18 cellular contexts compared by ENCODE assay signal in genomic region chr9:134307674-134308638, GRCh38. TPM values are rescaled to one million over a fixed set of nuclear protein-coding genes. Genes with fewer than 3 reads are reported as not detected.
A peak's percentile ranks its signal among the peaks of the same experiment; 100 is the strongest.
DNase-seq lines count a peak whose midpoint lies in the region; ATAC-seq, FAIRE-seq and TF ChIP-seq lines count a peak whose summit lies in the region.
"Had no signal": no experiment of that assay in that cellular context is flagged by ENCODE, and none has a peak within 500 bp of the region (broad histone marks: within the 10 kb centered on the region; RNA-seq: fewer than 3 reads in every experiment).

No MANE protein-coding gene starts in this region.

- no peak for FAIRE-seq in GM19239 (lab: Jason Lieb, UNC)
- FAIRE-seq: RCC 7860 had no signal

- H3K36me3 Mint-ChIP-seq in chondrocyte (ENCODE audit: low read depth): no peaks in the 10 kb centered on the region

- peaks cover 11% of the 10 kb centered on the region for H3K9me3 Mint-ChIP-seq in chondrocyte (ENCODE audit: low read depth)

- no peak overlapping the region for H3K4me3 Mint-ChIP-seq in chondrocyte (ENCODE audit: unreplicated experiment)
- H3K4me3 Mint-ChIP-seq: CD8-positive, alpha-beta memory T cell had no signal

- H3K4me1 ChIP-seq in muscle layer of duodenum (ENCODE audit: control insufficient read depth in 1 of 2, insufficient read depth in 2 of 2, low read length in 2 of 2): no peaks in the 10 kb centered on the region
- H3K4me1 ChIP-seq in upper lobe of right lung: no peaks in the 10 kb centered on the region
- H3K4me1 ChIP-seq: BE2C, HAP-1 had no signal

- H3K27me3 ChIP-seq in muscle layer of duodenum (ENCODE audit: low read depth, low read length) (no peaks in the 10 kb centered on the region), upper lobe of right lung (no peaks in the 10 kb centered on the region)
- H3K27me3 ChIP-seq: BE2C, SJCRH30 had no signal

- ATAC-seq in upper lobe of right lung (no peak), HG03565 (IDR thresholded peaks at IDR 0.05; ENCODE audit: unreplicated experiment) (no peak)

- H3K27ac Mint-ChIP-seq in chondrocyte (ENCODE audit: unreplicated experiment): no peak overlapping the region

- no peaks in the 10 kb centered on the region for H3K4me1 Mint-ChIP-seq in chondrocyte (ENCODE audit: low read depth)

- H3K27ac ChIP-seq in muscle layer of duodenum (ENCODE audit: low read length) (peak overlapping the region; percentile 49), upper lobe of right lung (no peak overlapping the region)

- TF ChIP-seq CTCF in chondrocyte (IDR thresholded peaks at IDR 0.05) (no peak), upper lobe of right lung (IDR thresholded peaks at IDR 0.05) (no peak)

- H3K27me3 Mint-ChIP-seq in chondrocyte (ENCODE audit: low read depth): no peaks in the 10 kb centered on the region

- no peaks in the 10 kb centered on the region for H3K36me3 ChIP-seq in muscle layer of duodenum (ENCODE audit: control insufficient read depth in 1 of 2, insufficient read depth in 2 of 2, low read length in 2 of 2)
- H3K36me3 ChIP-seq in upper lobe of right lung: no peaks in the 10 kb centered on the region
- H3K36me3 ChIP-seq: BE2C, HAP-1, SJCRH30 had no signal

- peaks cover 0 to 2% of the 10 kb centered on the region in 2 donors for H3K9me3 ChIP-seq in muscle layer of duodenum (ENCODE audit: control insufficient read depth in 1 of 2, low read length in 2 of 2)
- H3K9me3 ChIP-seq in upper lobe of right lung: no peaks in the 10 kb centered on the region
- H3K9me3 ChIP-seq: BE2C, HAP-1 had no signal

- intact Hi-C loops in upper lobe of right lung (cut with DNase I): no loop called here

- DNase-seq in chondrocyte (ENCODE audit: low spot score): peak; percentile 52
- DNase-seq in islet precursor cell: peak; percentile 32
- peak; percentile 43 for DNase-seq in upper lobe of right lung
- DNase-seq in hippocampal formation (lab: John Stamatoyannopoulos, UW): no peak
- no peak for DNase-seq in GM19239 (ENCODE audit: insufficient read length, low spot score)
- DNase-seq: BE2C, IMR-90, Kasumi-1, NCI-H1417 treated with DMSO at 0.1 percent for 48 hours, NCI-H2029, NCI-H510A, NCI-H82, SJCRH30 had no signal

- H3K4me3 ChIP-seq in muscle layer of duodenum (ENCODE audit: low read depth in 1 of 2, low read length in 2 of 2) (no peak overlapping the region), upper lobe of right lung (no peak overlapping the region)
- H3K4me3 ChIP-seq: HAP-1, SJCRH30 had no signal

RNA-seq across cellular contexts. Expression of gene RXRA, which starts 18.3 kb away (rescaled TPM):
- total RNA-seq in chondrocyte: 27.3 to 28.2 TPM (median 27.9 TPM) in 3 replicates
- 80.6 TPM for total RNA-seq in upper lobe of right lung

Comparison
In these comparisons a context has a peak if more than half of its experiments do, and no peak if none do; other contexts are left out.
1. DNase-seq: peak in chondrocyte (single experiment), islet precursor cell (single experiment) and upper lobe of right lung (single experiment); none in hippocampal formation (0 of 2) and GM19239 (single experiment).